Comparison of ENCODE assay signal across 27 cellular contexts in genomic region chr12:3531496-3531895, GRCh38. TPM values are rescaled to one million over a fixed set of nuclear protein-coding genes. Genes with fewer than 3 reads are reported as not detected.
"Had no signal": no experiment of that assay in that cellular context is flagged by ENCODE, and none has a peak within 500 bp of the region (broad histone marks: within the 10 kb centered on the region; RNA-seq: fewer than 3 reads in every experiment).

No MANE protein-coding gene starts in this region.

- ATAC-seq: mucosa of descending colon; natural killer cell treated with Interleukin-12 subunit alpha and Interleukin-12 subunit beta and Interleukin-15 and Interleukin-18, amount 100 ng/mL, for 72 hours; sciatic nerve; stimulated activated naive CD8-positive, alpha-beta T cell treated with anti-CD3 and anti-CD28 coated beads, Interleukin-15, amount 100 ng/mL, for 72 hours had no signal

- DNase-seq: central memory CD4-positive, alpha-beta T cell; effector memory CD4-positive, alpha-beta T cell; erythroblast; esophagus squamous epithelium; foreskin melanocyte; glutamatergic neuron; immature natural killer cell; mesenchymal stem cell; mucosa of descending colon; naive B cell; psoas muscle; retina; stimulated activated CD4-positive, alpha-beta T cell treated with anti-CD3 and anti-CD28 coated beads, Interleukin-12 subunit alpha, Interleukin-12 subunit beta, amount 100 ng/mL, for 4 hours; stimulated activated CD4-positive, alpha-beta T cell treated with anti-CD3 and anti-CD28 coated beads, Interleukin-1b, Interleukin-23, amount 100 ng/mL, for 48 hours; stimulated activated CD4-positive, alpha-beta T cell treated with anti-CD3 and anti-CD28 coated beads, Interleukin-4, amount 100 ng/mL, for 1 hour; stimulated activated CD8-positive, alpha-beta memory T cell treated with anti-CD3 and anti-CD28 coated beads, Interleukin-4, amount 100 ng/mL, for 48 hours; stimulated activated naive CD4-positive, alpha-beta T cell; stimulated activated naive CD8-positive, alpha-beta T cell treated with anti-CD3 and anti-CD28 coated beads, Interleukin-15, amount 100 ng/mL, for 72 hours; tibial artery had no signal

- H3K4me1 ChIP-seq: esophagus squamous epithelium had no signal

- H3K27ac ChIP-seq: esophagus squamous epithelium, psoas muscle, tibial artery had no signal

- H3K4me2 ChIP-seq: smooth muscle cell had no signal

- H3K36me3 ChIP-seq: esophagus squamous epithelium, tibial artery had no signal

- H3K4me3 ChIP-seq: esophagus squamous epithelium, mucosa of descending colon, psoas muscle, smooth muscle cell, tibial artery had no signal

RNA-seq across cellular contexts. Expression of gene PRMT8, which starts 40.5 kb away (rescaled TPM):
- total RNA-seq: esophagus squamous epithelium; lower leg skin; lung microvascular endothelial cell; mesothelial cell of epicardium; natural killer cell treated with Interleukin-12 subunit alpha and Interleukin-12 subunit beta and Interleukin-15 and Interleukin-18, amount 100 ng/mL, for 72 hours; psoas muscle; sciatic nerve; smooth muscle cell; subcutaneous adipose tissue; urinary bladder had no signal
- polyA plus RNA-seq: immature natural killer cell, smooth muscle cell, urinary bladder had no signal
